Comparison of ENCODE assay signal across 2 cellular contexts in the genomic region with DNA sequence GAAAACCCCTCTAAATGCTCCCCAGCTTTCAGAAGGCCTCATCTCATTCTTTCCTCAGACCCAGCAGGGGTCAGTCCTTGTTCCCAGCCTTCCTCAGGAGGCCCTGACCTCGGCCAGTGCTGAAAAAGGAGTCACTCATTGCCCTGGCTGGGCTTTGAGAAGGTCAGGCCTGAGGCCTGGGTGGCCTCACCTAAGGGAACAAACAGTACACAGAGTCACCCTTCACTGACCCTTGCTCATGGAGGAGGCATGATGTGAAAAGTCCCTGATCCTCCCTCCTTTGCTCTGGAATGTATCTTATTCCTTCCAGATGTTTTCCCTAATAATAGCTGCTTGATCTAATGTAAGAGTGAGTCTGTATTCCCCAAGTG.
TF ChIP-seq lines count a peak whose summit lies in the region.

No MANE protein-coding gene starts in this region.

TF ChIP-seq in SK-N-SH treated with all-trans-retinoic acid at 6 μM for 48 hours, 23 proteins besides CTCF, POLR2A, EP300 and RAD21 (continued from another document):
- TF ChIP-seq, protein P1, sequence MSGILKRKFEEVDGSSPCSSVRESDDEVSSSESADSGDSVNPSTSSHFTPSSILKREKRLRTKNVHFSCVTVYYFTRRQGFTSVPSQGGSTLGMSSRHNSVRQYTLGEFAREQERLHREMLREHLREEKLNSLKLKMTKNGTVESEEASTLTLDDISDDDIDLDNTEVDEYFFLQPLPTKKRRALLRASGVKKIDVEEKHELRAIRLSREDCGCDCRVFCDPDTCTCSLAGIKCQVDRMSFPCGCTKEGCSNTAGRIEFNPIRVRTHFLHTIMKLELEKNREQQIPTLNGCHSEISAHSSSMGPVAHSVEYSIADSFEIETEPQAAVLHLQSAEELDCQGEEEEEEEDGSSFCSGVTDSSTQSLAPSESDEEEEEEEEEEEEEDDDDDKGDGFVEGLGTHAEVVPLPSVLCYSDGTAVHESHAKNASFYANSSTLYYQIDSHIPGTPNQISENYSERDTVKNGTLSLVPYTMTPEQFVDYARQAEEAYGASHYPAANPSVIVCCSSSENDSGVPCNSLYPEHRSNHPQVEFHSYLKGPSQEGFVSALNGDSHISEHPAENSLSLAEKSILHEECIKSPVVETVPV (CRISPR knock-in tag; IDR thresholded peaks at IDR 0.05): no peak
- TF ChIP-seq ZFP3 (CRISPR knock-in tag; IDR thresholded peaks at IDR 0.05) (no peak), ESRRG (CRISPR knock-in tag; IDR thresholded peaks at IDR 0.05) (no peak)

TF ChIP-seq in SK-N-SH, 30 proteins besides CTCF, POLR2A, EP300 and RAD21 (continued from another document):
- no peak for TF ChIP-seq NRF1 (IDR thresholded peaks at IDR 0.05; ENCODE audit: low read depth, low read length)
- no peak for TF ChIP-seq CHD2 (IDR thresholded peaks at IDR 0.05; ENCODE audit: low read length, partially characterized antibody)
- TF ChIP-seq, protein P2, sequence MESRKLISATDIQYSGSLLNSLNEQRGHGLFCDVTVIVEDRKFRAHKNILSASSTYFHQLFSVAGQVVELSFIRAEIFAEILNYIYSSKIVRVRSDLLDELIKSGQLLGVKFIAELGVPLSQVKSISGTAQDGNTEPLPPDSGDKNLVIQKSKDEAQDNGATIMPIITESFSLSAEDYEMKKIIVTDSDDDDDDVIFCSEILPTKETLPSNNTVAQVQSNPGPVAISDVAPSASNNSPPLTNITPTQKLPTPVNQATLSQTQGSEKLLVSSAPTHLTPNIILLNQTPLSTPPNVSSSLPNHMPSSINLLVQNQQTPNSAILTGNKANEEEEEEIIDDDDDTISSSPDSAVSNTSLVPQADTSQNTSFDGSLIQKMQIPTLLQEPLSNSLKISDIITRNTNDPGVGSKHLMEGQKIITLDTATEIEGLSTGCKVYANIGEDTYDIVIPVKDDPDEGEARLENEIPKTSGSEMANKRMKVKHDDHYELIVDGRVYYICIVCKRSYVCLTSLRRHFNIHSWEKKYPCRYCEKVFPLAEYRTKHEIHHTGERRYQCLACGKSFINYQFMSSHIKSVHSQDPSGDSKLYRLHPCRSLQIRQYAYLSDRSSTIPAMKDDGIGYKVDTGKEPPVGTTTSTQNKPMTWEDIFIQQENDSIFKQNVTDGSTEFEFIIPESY (IDR thresholded peaks at IDR 0.05; ENCODE audit: borderline replicate concordance, low read depth): no peak
- TF ChIP-seq EZH2phosphoT487 (IDR thresholded peaks at IDR 0.05; ENCODE audit: borderline replicate concordance, low read depth): no peak
- no peak for TF ChIP-seq RCOR1 (IDR thresholded peaks at IDR 0.05; ENCODE audit: low read length)
- TF ChIP-seq GATA2 (CRISPR knock-in tag; IDR thresholded peaks at IDR 0.05): no peak
- TF ChIP-seq, protein P3, sequence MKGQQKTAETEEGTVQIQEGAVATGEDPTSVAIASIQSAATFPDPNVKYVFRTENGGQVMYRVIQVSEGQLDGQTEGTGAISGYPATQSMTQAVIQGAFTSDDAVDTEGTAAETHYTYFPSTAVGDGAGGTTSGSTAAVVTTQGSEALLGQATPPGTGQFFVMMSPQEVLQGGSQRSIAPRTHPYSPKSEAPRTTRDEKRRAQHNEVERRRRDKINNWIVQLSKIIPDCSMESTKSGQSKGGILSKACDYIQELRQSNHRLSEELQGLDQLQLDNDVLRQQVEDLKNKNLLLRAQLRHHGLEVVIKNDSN (IDR thresholded peaks at IDR 0.05; ENCODE audit: borderline replicate concordance, low read depth): no peak
- no peak for TF ChIP-seq NFIC (IDR thresholded peaks at IDR 0.05; ENCODE audit: borderline replicate concordance)
- no peak for TF ChIP-seq RFX5 (IDR thresholded peaks at IDR 0.05; ENCODE audit: low read length)
- TF ChIP-seq SMC3 (IDR thresholded peaks at IDR 0.05; ENCODE audit: low read depth, low read length): no peak
- no peak for TF ChIP-seq POLR2AphosphoS5 (IDR thresholded peaks at IDR 0.05; ENCODE audit: low read depth, low read length)
